27 cellular contexts compared by ENCODE assay signal in genomic region chrX:8192276-8192675, GRCh38. TPM values are rescaled to one million over a fixed set of nuclear protein-coding genes. Genes with fewer than 3 reads are reported as not detected.
"Had no signal": no experiment of that assay in that cellular context is flagged by ENCODE, and none has a peak within 500 bp of the region (broad histone marks: within the 10 kb centered on the region; RNA-seq: fewer than 3 reads in every experiment).

No MANE protein-coding gene starts in this region.

- H3K27me3 Mint-ChIP-seq: effector memory CD8-positive, alpha-beta T cell; naive thymus-derived CD4-positive, alpha-beta T cell; stimulated activated naive B cell treated with anti-CD40 and anti-IgM and Interleukin-4, amounts not matched to agents 10 μg/mL and 1 μg/mL and 100 μg/mL, for 72 hours; stimulated activated naive CD8-positive, alpha-beta T cell treated with anti-CD3 and anti-CD28 coated beads, Interleukin-15, amount 100 ng/mL, for 72 hours had no signal

- H3K4me1 ChIP-seq: right atrium auricular region, sigmoid colon, testis, tibial nerve, upper lobe of right lung, vagina had no signal

- H3K36me3 ChIP-seq: right atrium auricular region, sigmoid colon, tibial nerve, upper lobe of right lung, vagina had no signal

- H3K9me3 Mint-ChIP-seq: effector memory CD8-positive, alpha-beta T cell; nephron progenitor cell had no signal

- H3K27me3 ChIP-seq: hepatocyte, right atrium auricular region, sigmoid colon, testis, tibial nerve, upper lobe of right lung, vagina had no signal

- H3K27ac ChIP-seq: hepatocyte, right atrium auricular region, sigmoid colon, skin epidermis, testis, tibial nerve, upper lobe of right lung, vagina had no signal

- DNase-seq: effector memory CD8-positive, alpha-beta T cell; foreskin melanocyte; head of caudate nucleus; naive thymus-derived CD4-positive, alpha-beta T cell; nephron progenitor cell; posterior cingulate gyrus; sigmoid colon; stimulated activated CD4-positive, alpha-beta T cell treated with anti-CD3 and anti-CD28 coated beads, Interleukin-2, amount 100 ng/mL, for 24 hours; stimulated activated CD4-positive, alpha-beta T cell treated with anti-CD3 and anti-CD28 coated beads, Interleukin-4, amount 100 ng/mL, for 4 hours; stimulated activated naive B cell treated with anti-CD40 and anti-IgM and Interleukin-4, amounts not matched to agents 10 μg/mL and 1 μg/mL and 100 μg/mL, for 72 hours; stimulated activated naive CD8-positive, alpha-beta T cell treated with anti-CD3 and anti-CD28 coated beads, Interleukin-15, amount 100 ng/mL, for 72 hours; testis; upper lobe of right lung had no signal

- ATAC-seq: effector memory CD8-positive, alpha-beta T cell; naive thymus-derived CD4-positive, alpha-beta T cell; stimulated activated naive B cell treated with anti-CD40 and anti-IgM and Interleukin-4, amounts not matched to agents 10 μg/mL and 1 μg/mL and 100 μg/mL, for 72 hours; stimulated activated naive CD8-positive, alpha-beta T cell treated with anti-CD3 and anti-CD28 coated beads, Interleukin-15, amount 100 ng/mL, for 72 hours; upper lobe of right lung had no signal

- H2AFZ ChIP-seq: hepatocyte had no signal

- H3K4me3 Mint-ChIP-seq: effector memory CD8-positive, alpha-beta T cell; naive thymus-derived CD4-positive, alpha-beta T cell; nephron progenitor cell; stimulated activated naive B cell treated with anti-CD40 and anti-IgM and Interleukin-4, amounts not matched to agents 10 μg/mL and 1 μg/mL and 100 μg/mL, for 72 hours; stimulated activated naive CD8-positive, alpha-beta T cell treated with anti-CD3 and anti-CD28 coated beads, Interleukin-15, amount 100 ng/mL, for 72 hours had no signal

- H3K27ac Mint-ChIP-seq: effector memory CD8-positive, alpha-beta T cell; naive thymus-derived CD4-positive, alpha-beta T cell; nephron progenitor cell; stimulated activated naive B cell treated with anti-CD40 and anti-IgM and Interleukin-4, amounts not matched to agents 10 μg/mL and 1 μg/mL and 100 μg/mL, for 72 hours; stimulated activated naive CD8-positive, alpha-beta T cell treated with anti-CD3 and anti-CD28 coated beads, Interleukin-15, amount 100 ng/mL, for 72 hours had no signal

- H3K4me1 Mint-ChIP-seq: naive thymus-derived CD4-positive, alpha-beta T cell; nephron progenitor cell; stimulated activated naive CD8-positive, alpha-beta T cell treated with anti-CD3 and anti-CD28 coated beads, Interleukin-15, amount 100 ng/mL, for 72 hours had no signal

- H3K79me2 ChIP-seq: hepatocyte had no signal

- H3K36me3 Mint-ChIP-seq: stimulated activated naive B cell treated with anti-CD40 and anti-IgM and Interleukin-4, amounts not matched to agents 10 μg/mL and 1 μg/mL and 100 μg/mL, for 72 hours had no signal

- H3K4me3 ChIP-seq: hepatocyte, right atrium auricular region, sigmoid colon, skin epidermis, testis, tibial nerve, upper lobe of right lung, vagina had no signal

- H3K4me2 ChIP-seq: hepatocyte had no signal

- H3K9me3 ChIP-seq: right atrium auricular region, sigmoid colon, testis, tibial nerve, upper lobe of right lung, vagina had no signal

RNA-seq across cellular contexts. Expression of gene VCX2, which starts 21.2 kb away (rescaled TPM):
- total RNA-seq: hepatocyte; kidney epithelial cell; liver; lung microvascular endothelial cell; mesenteric fat pad; mononuclear cell; naive thymus-derived CD4-positive, alpha-beta T cell; omental fat pad; pulmonary artery endothelial cell; right atrium auricular region; sigmoid colon; subcutaneous adipose tissue; tibial nerve; upper lobe of right lung; vagina had no signal
- polyA plus RNA-seq: esophagus; hepatocyte; liver; naive thymus-derived CD4-positive, alpha-beta T cell; sigmoid colon had no signal
